ENCODE assay signal across 12 cellular contexts in the genomic region with DNA sequence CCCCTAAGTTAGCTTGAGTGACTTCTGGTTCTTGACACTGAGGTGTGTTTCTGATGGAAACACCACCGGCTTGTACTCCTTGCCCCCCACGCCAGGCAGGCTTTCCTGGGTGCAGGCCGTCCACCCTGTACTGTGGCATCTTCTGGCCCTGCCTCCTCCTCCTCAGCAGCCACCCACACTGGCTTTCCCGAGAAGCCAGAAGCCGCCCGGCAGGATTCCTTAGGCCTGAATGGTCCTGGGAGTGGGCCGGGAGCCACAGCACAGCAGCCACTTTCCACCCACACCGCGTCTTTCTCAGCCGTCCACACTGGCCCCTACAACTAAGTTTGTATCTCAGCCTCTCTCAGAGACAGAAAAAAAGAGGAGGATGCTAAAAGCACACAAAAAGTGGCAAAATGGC. TPM values are rescaled to one million over a fixed set of nuclear protein-coding genes. Genes with fewer than 3 reads are reported as not detected.
DNase-seq lines count a peak whose midpoint lies in the region; ATAC-seq and FAIRE-seq lines count a peak whose summit lies in the region.
"Had no signal": no experiment of that assay in that cellular context is flagged by ENCODE, and none has a peak within 500 bp of the region (broad histone marks: within the 10 kb centered on the region; RNA-seq: fewer than 3 reads in every experiment).

No MANE protein-coding gene starts in this region.

- H3K4me1 Mint-ChIP-seq in activated naive CD8-positive, alpha-beta T cell treated with anti-CD3 and anti-CD28 coated beads, Interleukin-2, amount 50 U/mL, for 24 hours = peaks cover 52% of the 10 kb centered on the region
- H3K4me1 Mint-ChIP-seq in activated naive CD8-positive, alpha-beta T cell treated with anti-CD3 and anti-CD28 coated beads for 36 hours = peaks cover 29% of the 10 kb centered on the region
- H3K4me1 Mint-ChIP-seq in memory B cell = peaks cover 26% of the 10 kb centered on the region

- no peaks in the 10 kb centered on the region for H3K9me3 Mint-ChIP-seq in activated naive CD8-positive, alpha-beta T cell treated with anti-CD3 and anti-CD28 coated beads, Interleukin-2, amount 50 U/mL, for 24 hours
- H3K9me3 Mint-ChIP-seq in activated naive CD8-positive, alpha-beta T cell treated with anti-CD3 and anti-CD28 coated beads for 36 hours = no peaks in the 10 kb centered on the region
- H3K9me3 Mint-ChIP-seq in memory B cell = no peaks in the 10 kb centered on the region
- H3K9me3 Mint-ChIP-seq: activated CD4-positive, alpha-beta T cell treated with anti-CD3 and anti-CD28 coated beads, Interleukin-2, amount 10 ng/mL, durations not matched to agents 24 days and 14 days; activated naive CD4-positive, alpha-beta T cell treated with anti-CD3 and anti-CD28 coated beads for 36 hours had no signal

- H3K27ac Mint-ChIP-seq in activated naive CD8-positive, alpha-beta T cell treated with anti-CD3 and anti-CD28 coated beads, Interleukin-2, amount 50 U/mL, for 24 hours = no peak overlapping the region
- H3K27ac Mint-ChIP-seq in activated naive CD8-positive, alpha-beta T cell treated with anti-CD3 and anti-CD28 coated beads for 36 hours = no peak overlapping the region
- peak overlapping the region; percentile 82 for H3K27ac Mint-ChIP-seq in memory B cell
- H3K27ac Mint-ChIP-seq: activated naive CD4-positive, alpha-beta T cell treated with anti-CD3 and anti-CD28 coated beads for 36 hours had no signal

- H3K36me3 Mint-ChIP-seq in activated naive CD8-positive, alpha-beta T cell treated with anti-CD3 and anti-CD28 coated beads, Interleukin-2, amount 50 U/mL, for 24 hours (ENCODE audit: low read depth) = no peaks in the 10 kb centered on the region
- peaks cover 8% of the 10 kb centered on the region for H3K36me3 Mint-ChIP-seq in activated naive CD8-positive, alpha-beta T cell treated with anti-CD3 and anti-CD28 coated beads for 36 hours
- no peaks in the 10 kb centered on the region for H3K36me3 Mint-ChIP-seq in memory B cell

- no peak for DNase-seq in activated naive CD8-positive, alpha-beta T cell treated with anti-CD3 and anti-CD28 coated beads, Interleukin-2, amount 50 U/mL, for 24 hours
- no peak for DNase-seq in activated naive CD8-positive, alpha-beta T cell treated with anti-CD3 and anti-CD28 coated beads for 36 hours
- DNase-seq in cerebellum (ENCODE audit: low spot score) = peak; percentile 72
- DNase-seq in memory B cell (ENCODE audit: low spot score in 2 of 2) = no peak
- peak; percentile 32 for DNase-seq in urothelium cell line (ENCODE audit: low spot score)
- DNase-seq in NCI-H146 (lab: John Stamatoyannopoulos, UW) = no peak
- no peak for DNase-seq in DMS 273 treated with DMSO at 0.1 percent for 48 hours (lab: John Stamatoyannopoulos, UW)
- no peak for DNase-seq in NCI-H2107 treated with DMSO at 0.1 percent for 48 hours (lab: John Stamatoyannopoulos, UW; ENCODE audit: unreplicated experiment)
- DNase-seq: ACHN; activated CD4-positive, alpha-beta T cell treated with anti-CD3 and anti-CD28 coated beads, Interleukin-2, amount 10 ng/mL, durations not matched to agents 24 days and 14 days; activated naive CD4-positive, alpha-beta T cell treated with anti-CD3 and anti-CD28 coated beads for 36 hours; NCI-H2171 had no signal

- no peak for ATAC-seq in activated naive CD8-positive, alpha-beta T cell treated with anti-CD3 and anti-CD28 coated beads, Interleukin-2, amount 50 U/mL, for 24 hours
- ATAC-seq in memory B cell (ENCODE audit: low read depth) = no peak

- no peak for FAIRE-seq in urothelium cell line (lab: Jason Lieb, UNC)

- H3K4me3 Mint-ChIP-seq in activated naive CD8-positive, alpha-beta T cell treated with anti-CD3 and anti-CD28 coated beads, Interleukin-2, amount 50 U/mL, for 24 hours = peak overlapping the region; percentile 52
- H3K4me3 Mint-ChIP-seq in activated naive CD8-positive, alpha-beta T cell treated with anti-CD3 and anti-CD28 coated beads for 36 hours = no peak overlapping the region
- no peak overlapping the region for H3K4me3 Mint-ChIP-seq in memory B cell
- H3K4me3 Mint-ChIP-seq: activated CD4-positive, alpha-beta T cell treated with anti-CD3 and anti-CD28 coated beads, Interleukin-2, amount 10 ng/mL, durations not matched to agents 24 days and 14 days; activated naive CD4-positive, alpha-beta T cell treated with anti-CD3 and anti-CD28 coated beads for 36 hours had no signal

- H3K27me3 Mint-ChIP-seq in activated naive CD8-positive, alpha-beta T cell treated with anti-CD3 and anti-CD28 coated beads, Interleukin-2, amount 50 U/mL, for 24 hours = peaks cover 2% of the 10 kb centered on the region
- no peaks in the 10 kb centered on the region for H3K27me3 Mint-ChIP-seq in activated naive CD8-positive, alpha-beta T cell treated with anti-CD3 and anti-CD28 coated beads for 36 hours
- peaks cover 2% of the 10 kb centered on the region for H3K27me3 Mint-ChIP-seq in memory B cell

RNA-seq across cellular contexts. Expression of gene HSBP1L1, which starts 2.1 kb away (rescaled TPM):
- total RNA-seq in activated naive CD8-positive, alpha-beta T cell treated with anti-CD3 and anti-CD28 coated beads for 36 hours = 10 to 100 TPM; 11.2 to 14.5 TPM
- total RNA-seq in cerebellum = 2.3 TPM

RNA-seq across cellular contexts. Expression of gene SLC66A2, which starts 10.9 kb away (rescaled TPM):
- total RNA-seq in activated naive CD8-positive, alpha-beta T cell treated with anti-CD3 and anti-CD28 coated beads for 36 hours = 10 to 100 TPM; 30.0 to 30.2 TPM
- total RNA-seq in cerebellum = 26.4 TPM

RNA-seq across cellular contexts. Expression of gene TXNL4A, which starts 26.1 kb away (rescaled TPM):
- total RNA-seq in activated naive CD8-positive, alpha-beta T cell treated with anti-CD3 and anti-CD28 coated beads for 36 hours = 100 to 1,000 TPM; 230 to 241 TPM
- total RNA-seq in cerebellum = 34.5 TPM

Comparison
In these comparisons a context has a peak if more than half of its experiments do, and no peak if none do; other contexts are left out.
1. DNase-seq: peak in cerebellum (single experiment) and urothelium cell line (single experiment); none in activated naive CD8-positive, alpha-beta T cell treated with anti-CD3 and anti-CD28 coated beads, Interleukin-2, amount 50 U/mL, for 24 hours (single experiment), activated naive CD8-positive, alpha-beta T cell treated with anti-CD3 and anti-CD28 coated beads for 36 hours (single experiment), memory B cell (0 of 2), NCI-H146 (single experiment), DMS 273 treated with DMSO at 0.1 percent for 48 hours (single experiment) and NCI-H2107 treated with DMSO at 0.1 percent for 48 hours (single experiment).